8 cellular contexts compared by ENCODE assay signal in genomic region chr1:23553206-23553895, GRCh38. TPM values are rescaled to one million over a fixed set of nuclear protein-coding genes. Genes with fewer than 3 reads are reported as not detected.
A peak's percentile ranks its signal among the peaks of the same experiment; 100 is the strongest.
DNase-seq lines count a peak whose midpoint lies in the region; ATAC-seq, FAIRE-seq and TF ChIP-seq lines count a peak whose summit lies in the region.

No MANE protein-coding gene starts in this region.

- ATAC-seq in activated naive CD4-positive, alpha-beta T cell treated with anti-CD3 and anti-CD28 coated beads, Interleukin-2, amount 50 U/mL, for 72 hours: no peak
- no peak for ATAC-seq in lung (ENCODE audit: insufficient read depth, low FRiP score)

- no peaks in the 10 kb centered on the region for H3K9me3 Mint-ChIP-seq in activated naive CD4-positive, alpha-beta T cell treated with anti-CD3 and anti-CD28 coated beads for 36 hours
- no peaks in the 10 kb centered on the region for H3K9me3 Mint-ChIP-seq in activated naive CD4-positive, alpha-beta T cell treated with anti-CD3 and anti-CD28 coated beads, Interleukin-2, amount 50 U/mL, for 72 hours

- peak overlapping the region; percentile 86 for H3K4me3 Mint-ChIP-seq in activated naive CD4-positive, alpha-beta T cell treated with anti-CD3 and anti-CD28 coated beads for 36 hours

- no peaks in the 10 kb centered on the region for H3K27me3 Mint-ChIP-seq in activated naive CD4-positive, alpha-beta T cell treated with anti-CD3 and anti-CD28 coated beads for 36 hours (ENCODE audit: low read depth)

- TF ChIP-seq EP300 in tibial nerve (IDR thresholded peaks at IDR 0.05): no peak

- H3K36me3 ChIP-seq in lung (ENCODE audit: control insufficient read depth in 2 of 2, insufficient read depth in 2 of 2, low read length in 2 of 2): no peaks in the 10 kb centered on the region
- peaks cover 0 to 10% (median 0%) of the 10 kb centered on the region in 3 donors for H3K36me3 ChIP-seq in tibial nerve
- H3K36me3 ChIP-seq in effector memory CD4-positive, alpha-beta T cell (ENCODE audit: control insufficient read depth, insufficient read depth, low read length): no peaks in the 10 kb centered on the region

- H3K9me3 ChIP-seq in lung (ENCODE audit: control insufficient read depth in 2 of 2, insufficient read depth in 1 of 2, low read length in 1 of 2) (no peaks in the 10 kb centered on the region), tibial nerve (no peaks in the 10 kb centered on the region)
- H3K9me3 ChIP-seq in effector memory CD4-positive, alpha-beta T cell (ENCODE audit: control insufficient read depth, low read length): no peaks in the 10 kb centered on the region

- peak overlapping the region; percentile 84 to 97 for H3K27ac ChIP-seq in lung (ENCODE audit: low read depth in 1 of 2, low read length in 1 of 2)
- H3K27ac ChIP-seq in tibial nerve: peak overlapping the region in 3 of 4 donors; percentile 96 to 97 (median 96)
- no peak overlapping the region for H3K27ac ChIP-seq in effector memory CD4-positive, alpha-beta T cell (ENCODE audit: insufficient read depth, low read length, poor library complexity, severe bottlenecking)

- H3K4me1 Mint-ChIP-seq in activated naive CD4-positive, alpha-beta T cell treated with anti-CD3 and anti-CD28 coated beads for 36 hours (ENCODE audit: low read depth): peaks cover 40% of the 10 kb centered on the region

- no peak for TF ChIP-seq CTCF in lung (IDR thresholded peaks at IDR 0.05; ENCODE audit: control extremely low read depth, extremely low read depth)
- no peak for TF ChIP-seq CTCF in tibial nerve (IDR thresholded peaks at IDR 0.05)

- FAIRE-seq in HTR-8/SVneo (lab: Jason Lieb, UNC): no peak

- 81 to 84% methylated on average over 11 of the region's 11 CpGs for WGBS in lung, 2 donors
- 65 to 75% methylated on average over 11 of the region's 11 CpGs for WGBS in tibial nerve, 2 donors

- DNase-seq in activated naive CD4-positive, alpha-beta T cell treated with anti-CD3 and anti-CD28 coated beads for 36 hours: no peak
- no peak for DNase-seq in activated naive CD4-positive, alpha-beta T cell treated with anti-CD3 and anti-CD28 coated beads, Interleukin-2, amount 50 U/mL, for 16 hours
- no peak for DNase-seq in activated naive CD4-positive, alpha-beta T cell treated with anti-CD3 and anti-CD28 coated beads, Interleukin-2, amount 50 U/mL, for 72 hours (ENCODE audit: low spot score in 2 of 2)
- no peak for DNase-seq in lung (ENCODE audit: low spot score)
- DNase-seq in tibial nerve (ENCODE audit: low spot score in 2 of 2): no peak
- no peak for DNase-seq in effector memory CD4-positive, alpha-beta T cell
- no peak for DNase-seq in HTR-8/SVneo (ENCODE audit: insufficient read length, low spot score)
- no peak for DNase-seq in middle frontal gyrus (ENCODE audit: extremely low spot score, low spot score)

- CTCF ChIA-PET in activated naive CD4-positive, alpha-beta T cell treated with anti-CD3 and anti-CD28 coated beads for 36 hours (lab: Charles Lee): interaction anchor here (0.7 to 9.4 kb wide), 7 partner anchors 8 to 351 kb away, joined by 3 to 228 read pairs (median 5); no protein-coding TSS in a partner anchor

- no peak overlapping the region for H3K27ac Mint-ChIP-seq in activated naive CD4-positive, alpha-beta T cell treated with anti-CD3 and anti-CD28 coated beads for 36 hours
- H3K27ac Mint-ChIP-seq in activated naive CD4-positive, alpha-beta T cell treated with anti-CD3 and anti-CD28 coated beads, Interleukin-2, amount 50 U/mL, for 72 hours: peak overlapping the region; percentile 92 to 93

- H3K4me1 ChIP-seq in lung (ENCODE audit: control insufficient read depth in 2 of 2, insufficient read depth in 2 of 2, low read length in 2 of 2): peaks cover 0 to 8% of the 10 kb centered on the region in 2 donors
- H3K4me1 ChIP-seq in tibial nerve: peaks cover 0 to 52% (median 20%) of the 10 kb centered on the region in 4 donors
- peaks cover 36% of the 10 kb centered on the region for H3K4me1 ChIP-seq in effector memory CD4-positive, alpha-beta T cell (ENCODE audit: control insufficient read depth, insufficient read depth, low read length, poor library complexity, severe bottlenecking)

- intact Hi-C loops in activated naive CD4-positive, alpha-beta T cell treated with anti-CD3 and anti-CD28 coated beads for 36 hours (cut with micrococcal nuclease): loop anchor here (5.0 to 10.0 kb wide), 3 partner anchors 194 to 1091 kb away; partner anchors contain the start of genes PNRC2 and SRRM1

- H3K4me3 ChIP-seq in lung: no peak overlapping the region
- no peak overlapping the region for H3K4me3 ChIP-seq in tibial nerve
- no peak overlapping the region for H3K4me3 ChIP-seq in effector memory CD4-positive, alpha-beta T cell (ENCODE audit: insufficient read depth, low read depth, low read length, poor library complexity, severe bottlenecking)

- peaks cover 14% of the 10 kb centered on the region for H3K36me3 Mint-ChIP-seq in activated naive CD4-positive, alpha-beta T cell treated with anti-CD3 and anti-CD28 coated beads for 36 hours (ENCODE audit: low read depth)
- H3K36me3 Mint-ChIP-seq in activated naive CD4-positive, alpha-beta T cell treated with anti-CD3 and anti-CD28 coated beads, Interleukin-2, amount 50 U/mL, for 72 hours: peaks cover 5 to 33% of the 10 kb centered on the region in 2 donors

- H3K27me3 ChIP-seq in lung (ENCODE audit: control insufficient read depth, insufficient read depth) (no peaks in the 10 kb centered on the region), tibial nerve (no peaks in the 10 kb centered on the region)
- no peaks in the 10 kb centered on the region for H3K27me3 ChIP-seq in effector memory CD4-positive, alpha-beta T cell (replicated peaks; ENCODE audit: control insufficient read depth, insufficient read depth, low read length, poor library complexity, severe bottlenecking)

- no peak for TF ChIP-seq POLR2A in tibial nerve (IDR thresholded peaks at IDR 0.05)

RNA-seq across cellular contexts. Expression of gene ID3, which starts 6.0 kb away (rescaled TPM):
- total RNA-seq in activated naive CD4-positive, alpha-beta T cell treated with anti-CD3 and anti-CD28 coated beads for 36 hours: 10 to 100 TPM; 69.5 to 74.6 TPM
- total RNA-seq in activated naive CD4-positive, alpha-beta T cell treated with anti-CD3 and anti-CD28 coated beads, Interleukin-2, amount 50 U/mL, for 72 hours: 100 to 1,000 TPM in 1 of 2 donors, 10 to 100 TPM in 1; 31.5 to 290 TPM
- total RNA-seq in lung (100 to 1,000 TPM; 119 to 192 TPM), tibial nerve (100 to 1,000 TPM; 263 to 369 (median 312) TPM)
- polyA plus RNA-seq in lung: 100 to 1,000 TPM; 134 to 275 TPM

RNA-seq across cellular contexts. Expression of gene E2F2, which starts 22.3 kb away (rescaled TPM):
- 10 to 100 TPM; 31.3 to 33.8 TPM for total RNA-seq in activated naive CD4-positive, alpha-beta T cell treated with anti-CD3 and anti-CD28 coated beads for 36 hours
- total RNA-seq in activated naive CD4-positive, alpha-beta T cell treated with anti-CD3 and anti-CD28 coated beads, Interleukin-2, amount 50 U/mL, for 72 hours: 10 to 100 TPM; 19.3 to 23.2 TPM
- total RNA-seq in lung (1 to 10 TPM; 1.7 to 4.9 TPM), tibial nerve (under 1 TPM in 3 of 4 donors, not detected in 1; 0.20 to 0.30 (median 0.21) TPM)
- 1 to 10 TPM in 1 of 2 donors, under 1 TPM in 1; 0.83 to 1.2 TPM for polyA plus RNA-seq in lung
